Comparison of ENCODE assay signal across 8 cellular contexts in genomic region chr6:5671162-5671561, GRCh38.
A peak's percentile ranks its signal among the peaks of the same experiment; 100 is the strongest.
DNase-seq lines count a peak whose midpoint lies in the region; ATAC-seq and TF ChIP-seq lines count a peak whose summit lies in the region.

No MANE protein-coding gene starts in this region.

- DNase-seq in GM06990 (ENCODE audit: extremely low read depth, insufficient read length) (peak; percentile 20), HuH-7 (ENCODE audit: low spot score) (peak; percentile 6), left lobe of liver (ENCODE audit: low spot score) (no peak), upper lobe of right lung (no peak), cortex of kidney (lab: John Stamatoyannopoulos, UW) (no peak), dedifferentiated amniotic fluid mesenchymal stem cell (ENCODE audit: extremely low spot score) (no peak), LoVo (ENCODE audit: low spot score) (no peak)
- DNase-seq in activated CD4-positive, alpha-beta memory T cell treated with anti-CD3 and anti-CD28 coated beads, Interleukin-2, amount 10 ng/mL, durations not matched to agents 7 days and 5 days: no peak

- peak; percentile 49 for ATAC-seq in left lobe of liver
- peak; percentile 93 for ATAC-seq in upper lobe of right lung

- CTCF ChIA-PET in activated CD4-positive, alpha-beta memory T cell treated with anti-CD3 and anti-CD28 coated beads, Interleukin-2, amount 10 ng/mL, durations not matched to agents 7 days and 5 days (lab: Charles Lee): interaction anchor here (1.0 kb wide), 1 partner anchor 200 kb away, joined by 5 read pairs; no protein-coding TSS in a partner anchor

- H3K27me3 ChIP-seq in GM06990 (replicated peaks; ENCODE audit: control insufficient read depth, insufficient read depth, low read length): no peaks in the 10 kb centered on the region
- H3K27me3 ChIP-seq in upper lobe of right lung: no peaks in the 10 kb centered on the region

- H3K4me3 ChIP-seq in GM06990 (replicated peaks; ENCODE audit: low read depth, low read length) (no peak overlapping the region), upper lobe of right lung (no peak overlapping the region)

- no peaks in the 10 kb centered on the region for H3K9me3 Mint-ChIP-seq in activated CD4-positive, alpha-beta memory T cell treated with anti-CD3 and anti-CD28 coated beads, Interleukin-2, amount 10 ng/mL, durations not matched to agents 7 days and 5 days

- POLR2A ChIA-PET in activated CD4-positive, alpha-beta memory T cell treated with anti-CD3 and anti-CD28 coated beads, Interleukin-2, amount 10 ng/mL, durations not matched to agents 7 days and 5 days (lab: Charles Lee): no interaction called here

- H3K4me1 Mint-ChIP-seq in activated CD4-positive, alpha-beta memory T cell treated with anti-CD3 and anti-CD28 coated beads, Interleukin-2, amount 10 ng/mL, durations not matched to agents 7 days and 5 days: peaks cover 22% of the 10 kb centered on the region

- TF ChIP-seq CTCF in GM06990 (IDR thresholded peaks at IDR 0.05; ENCODE audit: insufficient read depth, low read length, poor library complexity, severe bottlenecking) (no peak), upper lobe of right lung (IDR thresholded peaks at IDR 0.05) (no peak)

- intact Hi-C loops in upper lobe of right lung (cut with DNase I): no loop called here

- H3K36me3 ChIP-seq in GM06990 (ENCODE audit: control insufficient read depth, insufficient read depth, low read length) (no peaks in the 10 kb centered on the region), upper lobe of right lung (no peaks in the 10 kb centered on the region)

- peak overlapping the region; percentile 11 for H3K27ac Mint-ChIP-seq in activated CD4-positive, alpha-beta memory T cell treated with anti-CD3 and anti-CD28 coated beads, Interleukin-2, amount 10 ng/mL, durations not matched to agents 7 days and 5 days

- H3K4me3 Mint-ChIP-seq in activated CD4-positive, alpha-beta memory T cell treated with anti-CD3 and anti-CD28 coated beads, Interleukin-2, amount 10 ng/mL, durations not matched to agents 7 days and 5 days: no peak overlapping the region

- no peaks in the 10 kb centered on the region for H3K9me3 ChIP-seq in upper lobe of right lung

- peaks cover 28% of the 10 kb centered on the region for H3K4me1 ChIP-seq in upper lobe of right lung

- peak overlapping the region; percentile 44 for H3K27ac ChIP-seq in upper lobe of right lung

- peaks cover 4% of the 10 kb centered on the region for H3K36me3 Mint-ChIP-seq in activated CD4-positive, alpha-beta memory T cell treated with anti-CD3 and anti-CD28 coated beads, Interleukin-2, amount 10 ng/mL, durations not matched to agents 7 days and 5 days (ENCODE audit: low read depth)

- H3K27me3 Mint-ChIP-seq in activated CD4-positive, alpha-beta memory T cell treated with anti-CD3 and anti-CD28 coated beads, Interleukin-2, amount 10 ng/mL, durations not matched to agents 7 days and 5 days: no peaks in the 10 kb centered on the region

Comparison
In these comparisons a context has a peak if more than half of its experiments do, and no peak if none do; other contexts are left out.
1. DNase-seq: peak in GM06990 (single experiment) and HuH-7 (single experiment); none in activated CD4-positive, alpha-beta memory T cell treated with anti-CD3 and anti-CD28 coated beads, Interleukin-2, amount 10 ng/mL, durations not matched to agents 7 days and 5 days (single experiment), left lobe of liver (single experiment), upper lobe of right lung (single experiment), cortex of kidney (single experiment), dedifferentiated amniotic fluid mesenchymal stem cell (single experiment) and LoVo (single experiment).